Comparison of ENCODE assay signal across 10 cellular contexts in the genomic region with DNA sequence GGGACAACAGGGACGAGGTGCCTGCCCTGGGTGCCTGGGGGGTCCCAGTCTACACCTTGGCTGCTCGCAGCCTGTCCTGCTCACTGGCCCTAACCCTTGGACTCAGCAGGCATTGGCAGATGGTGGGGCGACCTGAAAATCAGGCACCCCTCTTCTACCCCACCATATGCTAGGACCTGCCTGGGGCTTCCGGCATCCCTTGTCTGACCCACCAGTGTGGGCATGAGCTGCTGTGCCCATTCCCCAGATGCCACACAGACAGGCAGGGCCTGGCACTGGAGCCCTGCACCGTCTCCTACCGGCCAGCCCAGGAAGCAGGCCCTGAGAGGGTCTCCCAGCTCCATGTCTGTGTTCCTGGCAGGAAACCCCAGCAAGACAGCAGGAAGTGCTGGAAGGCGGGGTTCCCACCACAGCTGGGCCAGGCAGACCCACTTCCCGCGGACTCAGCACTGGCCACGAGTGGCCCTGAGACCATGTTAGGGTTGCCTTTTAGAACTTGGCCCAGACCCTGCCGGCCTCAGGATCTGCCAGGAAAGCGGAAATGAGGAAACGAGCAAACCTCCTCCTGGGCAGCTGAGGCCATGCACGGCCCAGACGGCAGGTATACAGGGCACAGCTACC. TPM values are rescaled to one million over a fixed set of nuclear protein-coding genes. Genes with fewer than 3 reads are reported as not detected.
DNase-seq lines count a peak whose midpoint lies in the region; ATAC-seq and TF ChIP-seq lines count a peak whose summit lies in the region.
"Had no signal": no experiment of that assay in that cellular context is flagged by ENCODE, and none has a peak within 500 bp of the region (broad histone marks: within the 10 kb centered on the region; RNA-seq: fewer than 3 reads in every experiment).

No MANE protein-coding gene starts in this region.

- H3K27me3 ChIP-seq in tibial artery, result no peaks in the 10 kb centered on the region
- H3K27me3 ChIP-seq: pancreas had no signal

- H3K4me3 ChIP-seq in mucosa of descending colon (no peak overlapping the region), tibial artery (peak overlapping the region in 1 of 2 donors; percentile 82)
- H3K4me3 ChIP-seq: pancreas had no signal

- H3K36me3 ChIP-seq in mucosa of descending colon (ENCODE audit: low read depth) (no peaks in the 10 kb centered on the region), tibial artery (peaks cover 0 to 17% (median 5%) of the 10 kb centered on the region in 3 donors)
- H3K36me3 ChIP-seq: pancreas had no signal

- intact Hi-C loops in mucosa of descending colon (cut with DNase I, micrococcal nuclease), result no loop called here
- intact Hi-C loops in tibial artery (cut with DNase I; ENCODE audit: low total_unique reads), result no loop called here

- TF ChIP-seq CTCF in mucosa of descending colon (IDR thresholded peaks at IDR 0.05), result no peak
- TF ChIP-seq CTCF in tibial artery (IDR thresholded peaks at IDR 0.05), result no peak

- ATAC-seq in mucosa of descending colon (no peak), HG03354 (IDR thresholded peaks at IDR 0.05; ENCODE audit: poor library complexity, severe bottlenecking, unreplicated experiment) (no peak)
- ATAC-seq: pancreas had no signal

- H3K27ac ChIP-seq in cingulate gyrus (ENCODE audit: low read depth, low read length) (peak overlapping the region; percentile 48), tibial artery (peak overlapping the region; percentile 98 to 100)

- H3K9me3 ChIP-seq in mucosa of descending colon, result no peaks in the 10 kb centered on the region
- H3K9me3 ChIP-seq in tibial artery, result no peaks in the 10 kb centered on the region
- H3K9me3 ChIP-seq: pancreas had no signal

- peak; percentile 61 for DNase-seq in activated effector memory CD4-positive, alpha-beta T cell treated with anti-CD3 and anti-CD28 coated beads, Interleukin-2, amount 50 U/mL, for 16 hours
- no peak for DNase-seq in activated effector memory CD4-positive, alpha-beta T cell treated with Interleukin-2 at 50 U/mL for 16 hours
- peak; percentile 35 to 71 (median 51) for DNase-seq in mucosa of descending colon
- DNase-seq in tibial artery, result peak; percentile 66 to 81
- DNase-seq in globus pallidus (ENCODE audit: low spot score), result no peak
- DNase-seq in KG1 (lab: John Stamatoyannopoulos, UW), result no peak
- DNase-seq: NCI-H1092 treated with DMSO at 0.1 percent for 48 hours had no signal

- H3K4me1 ChIP-seq in mucosa of descending colon (ENCODE audit: low read depth) (peaks cover 29% of the 10 kb centered on the region), tibial artery (peaks cover 5 to 89% (median 79%) of the 10 kb centered on the region in 4 donors)

RNA-seq across cellular contexts. Expression of a gene that starts 3.1 kb away (rescaled TPM):
- 10 to 100 TPM; 19.5 to 68.9 (median 23.2) TPM for total RNA-seq in mucosa of descending colon

RNA-seq across cellular contexts. Expression of a gene that starts 35.0 kb away (rescaled TPM):
- 10 to 100 TPM; 39.1 to 47.8 (median 44.2) TPM for total RNA-seq in mucosa of descending colon

RNA-seq across cellular contexts. Expression of a gene that starts 53.0 kb away (rescaled TPM):
- 100 to 1,000 TPM; 175 to 276 (median 201) TPM for total RNA-seq in mucosa of descending colon

Comparison
In these comparisons a context has a peak if more than half of its experiments do, and no peak if none do; other contexts are left out.
1. DNase-seq: peak in activated effector memory CD4-positive, alpha-beta T cell treated with anti-CD3 and anti-CD28 coated beads, Interleukin-2, amount 50 U/mL, for 16 hours (single experiment), mucosa of descending colon (3 of 3) and tibial artery (2 of 2); none in activated effector memory CD4-positive, alpha-beta T cell treated with Interleukin-2 at 50 U/mL for 16 hours (single experiment), globus pallidus (single experiment) and KG1 (single experiment).